ENCODE assay signal across 8 cellular contexts in genomic region chr2:203328735-203329549, GRCh38. TPM values are rescaled to one million over a fixed set of nuclear protein-coding genes. Genes with fewer than 3 reads are reported as not detected.
DNase-seq lines count a peak whose midpoint lies in the region; ATAC-seq and TF ChIP-seq lines count a peak whose summit lies in the region.

No MANE protein-coding gene starts in this region.

- H3K9me3 ChIP-seq in ascending aorta (no peaks in the 10 kb centered on the region), hepatocyte (ENCODE audit: low read depth) (no peaks in the 10 kb centered on the region)

- H3K4me2 ChIP-seq in hepatocyte = peak overlapping the region; percentile 76

- no peaks in the 10 kb centered on the region for H3K9me2 ChIP-seq in hepatocyte (replicated peaks; ENCODE audit: insufficient read depth)

- intact Hi-C loops in ascending aorta (cut with DNase I) = loop anchor here (2.0 to 5.0 kb wide), 2 partner anchors 90 to 123 kb away; partner anchors contain the start of gene CYP20A1

- H3K36me3 ChIP-seq in ascending aorta = no peaks in the 10 kb centered on the region
- H3K36me3 ChIP-seq in hepatocyte (replicated peaks; ENCODE audit: insufficient read depth, low read depth) = no peaks in the 10 kb centered on the region

- H3K27me3 ChIP-seq in ascending aorta (no peaks in the 10 kb centered on the region), hepatocyte (no peaks in the 10 kb centered on the region)

- H3K4me3 ChIP-seq in ascending aorta (peak overlapping the region; percentile 83 to 86), hepatocyte (peak overlapping the region; percentile 98), retinal pigment epithelial cell (ENCODE audit: low read length) (peak overlapping the region; percentile 93)

- H3K4me1 ChIP-seq in ascending aorta = peaks cover 0 to 9% of the 10 kb centered on the region in 2 donors
- peaks cover 9% of the 10 kb centered on the region for H3K4me1 ChIP-seq in hepatocyte (ENCODE audit: insufficient read depth)

- H3K27ac ChIP-seq in ascending aorta (peak overlapping the region; percentile 87 to 90), hepatocyte (peak overlapping the region; percentile 96)

- H3K79me2 ChIP-seq in hepatocyte = peaks cover 61% of the 10 kb centered on the region

- DNase-seq in COR-L47 (lab: John Stamatoyannopoulos, UW) (peak; percentile 51), ascending aorta (ENCODE audit: low spot score in 2 of 2) (peak in 1 of 2 donors; percentile 74), hepatocyte (ENCODE audit: low spot score) (peak; percentile 75), retinal pigment epithelial cell (ENCODE audit: low read depth) (no peak), OCI-M2 (lab: John Stamatoyannopoulos, UW; ENCODE audit: unreplicated experiment) (no peak)

- peak; percentile 46 for ATAC-seq in GM19467 (IDR thresholded peaks at IDR 0.05; ENCODE audit: unreplicated experiment)
- ATAC-seq in HG03571 (IDR thresholded peaks at IDR 0.05; ENCODE audit: unreplicated experiment) = peak; percentile 40
- peak; percentile 78 for ATAC-seq in SK-N-SH treated with all-trans-retinoic acid at 6 μM for 48 hours

- WGBS in hepatocyte (ENCODE audit: low lambda C conversion rate, missing lambda C conversion rate) = 3% methylated on average over 19 of the region's 32 CpGs

- H2AFZ ChIP-seq in hepatocyte = peak overlapping the region; percentile 96

- H4K20me1 ChIP-seq in hepatocyte (ENCODE audit: insufficient read depth, poor library complexity, severe bottlenecking) = peaks cover 18% of the 10 kb centered on the region

- TF ChIP-seq CTCF in ascending aorta (IDR thresholded peaks at IDR 0.05) = no peak
- no peak for TF ChIP-seq CTCF in hepatocyte (IDR thresholded peaks at IDR 0.05; ENCODE audit: poor library complexity)
- TF ChIP-seq CTCF in retinal pigment epithelial cell (conservative IDR thresholded peaks at IDR 0.05; ENCODE audit: low read depth, low read length) = no peak

TF ChIP-seq in SK-N-SH treated with all-trans-retinoic acid at 6 μM for 48 hours, 23 proteins besides CTCF, POLR2A, EP300 and RAD21:
- TF ChIP-seq POU6F1 (CRISPR knock-in tag; IDR thresholded peaks at IDR 0.05; ENCODE audit: borderline replicate concordance, low read depth) (no peak), OSR1 (CRISPR knock-in tag; IDR thresholded peaks at IDR 0.05) (no peak), GLIS3 (CRISPR knock-in tag; IDR thresholded peaks at IDR 0.05) (no peak), PPARA (CRISPR knock-in tag; IDR thresholded peaks at IDR 0.05; ENCODE audit: borderline replicate concordance) (no peak), ZFP3 (CRISPR knock-in tag; IDR thresholded peaks at IDR 0.05) (no peak), ZNF70 (CRISPR knock-in tag; IDR thresholded peaks at IDR 0.05) (no peak), ISL1 (CRISPR knock-in tag; IDR thresholded peaks at IDR 0.05) (no peak), RARB (CRISPR knock-in tag; IDR thresholded peaks at IDR 0.05) (no peak), CSRNP3 (CRISPR knock-in tag; IDR thresholded peaks at IDR 0.05) (no peak), PATZ1 (CRISPR knock-in tag; IDR thresholded peaks at IDR 0.05; ENCODE audit: borderline replicate concordance) (no peak), TCF4 (CRISPR knock-in tag; IDR thresholded peaks at IDR 0.05; ENCODE audit: borderline replicate concordance) (no peak), ZFP30 (CRISPR knock-in tag; IDR thresholded peaks at IDR 0.05) (no peak), ZNF8 (CRISPR knock-in tag; IDR thresholded peaks at IDR 0.05) (no peak), ARNTL (CRISPR knock-in tag; IDR thresholded peaks at IDR 0.05; ENCODE audit: borderline replicate concordance, low read depth) (no peak)

RNA-seq across cellular contexts. Expression of gene ABI2, which starts 0.7 kb away (rescaled TPM):
- total RNA-seq in ascending aorta (69.1 TPM), hepatocyte (22.6 and 29.1 TPM in 2 replicates)
- 27.5 and 35.7 TPM in 2 replicates for polyA plus RNA-seq in hepatocyte

Comparison
In these comparisons a context has a peak if more than half of its experiments do, and no peak if none do; other contexts are left out.
1. DNase-seq: peak in COR-L47 (single experiment) and hepatocyte (single experiment); none in retinal pigment epithelial cell (single experiment) and OCI-M2 (single experiment).
2. Peak in every context shown above with its lines, with median percentiles within 50 percentile points of each other: ATAC-seq and H3K4me3 ChIP-seq.